9 cellular contexts compared by ENCODE assay signal in the genomic region with DNA sequence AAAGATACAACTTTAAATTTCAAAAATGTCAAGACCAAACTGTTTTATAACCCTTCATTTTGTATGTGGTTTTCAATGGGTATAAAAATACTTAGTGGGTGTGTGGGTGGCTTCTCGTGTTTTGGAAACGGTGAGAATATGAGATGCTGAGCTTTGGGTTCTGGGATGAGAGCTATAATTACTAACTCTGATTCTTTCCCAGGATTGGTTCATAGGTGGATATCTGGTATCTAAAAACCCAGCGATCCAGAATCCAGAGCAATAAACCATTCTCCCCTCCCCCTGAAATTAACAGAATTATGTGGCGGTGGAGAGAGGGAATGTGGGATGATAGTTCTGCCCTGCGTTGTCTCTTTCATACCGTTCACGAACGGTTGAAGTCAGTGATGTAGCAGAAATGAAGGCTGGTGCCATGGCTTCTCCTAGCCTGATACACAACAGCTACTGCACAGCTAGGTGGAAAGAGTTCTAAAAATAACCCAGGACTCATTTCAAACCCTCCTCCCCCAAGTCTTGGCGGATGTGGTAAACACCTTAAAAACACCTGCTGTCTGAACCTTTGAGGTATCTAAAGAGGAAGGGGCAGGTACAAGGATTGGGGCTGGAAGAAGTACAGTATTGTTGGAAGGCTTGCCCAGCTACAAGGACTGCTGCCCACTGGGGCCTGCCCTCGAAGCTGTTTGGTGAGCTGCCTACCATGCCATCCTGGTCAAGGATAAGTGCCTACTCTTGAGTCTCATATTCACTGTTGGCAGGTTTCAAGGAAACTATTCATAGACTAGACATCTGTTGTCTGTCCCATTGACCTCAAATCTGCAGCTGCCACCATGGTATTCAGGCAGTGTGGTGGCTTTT. TPM values are rescaled to one million over a fixed set of nuclear protein-coding genes. Genes with fewer than 3 reads are reported as not detected.
DNase-seq lines count a peak whose midpoint lies in the region; ATAC-seq and TF ChIP-seq lines count a peak whose summit lies in the region.
"Had no signal": no experiment of that assay in that cellular context is flagged by ENCODE, and none has a peak within 500 bp of the region (broad histone marks: within the 10 kb centered on the region; RNA-seq: fewer than 3 reads in every experiment).

No MANE protein-coding gene starts in this region.

- H3K9me2 ChIP-seq in GM23338 (ENCODE audit: insufficient read depth) = no peaks in the 10 kb centered on the region

- peaks cover 0 to 5% (median 0%) of the 10 kb centered on the region in 8 donors for H3K9me3 ChIP-seq in spleen

- ATAC-seq in GM19397 (IDR thresholded peaks at IDR 0.05; ENCODE audit: unreplicated experiment) (peak; percentile 84), HG03442 (IDR thresholded peaks at IDR 0.05; ENCODE audit: unreplicated experiment) (peak; percentile 85), WTC11 (no peak), GM23338 (no peak)
- peak; percentile 84 to 86 for ATAC-seq in activated CD4-positive, CD25-positive, alpha-beta regulatory T cell treated with anti-CD3 and anti-CD28 coated beads, Interleukin-2, amount 50 U/mL, for 24 hours

- H3K79me2 ChIP-seq in GM23338 (replicated peaks; ENCODE audit: insufficient read depth) = peaks cover 41% of the 10 kb centered on the region

- H3K36me3 Mint-ChIP-seq in WTC11 = peaks cover 29% of the 10 kb centered on the region
- H3K36me3 Mint-ChIP-seq in GM23338 (ENCODE audit: low read depth) = peaks cover 48% of the 10 kb centered on the region

- no peaks in the 10 kb centered on the region for H3F3A ChIP-seq in GM23338 (replicated peaks; ENCODE audit: low read depth)

- H3K9me3 Mint-ChIP-seq in WTC11 (peaks cover 14% of the 10 kb centered on the region), GM23338 (peaks cover 11% of the 10 kb centered on the region; the same call in 2 of the 3 replicates)

- H3K4me3 ChIP-seq in AG10803 (ENCODE audit: low read length) = no peak overlapping the region
- no peak overlapping the region for H3K4me3 ChIP-seq in spleen
- no peak overlapping the region for H3K4me3 ChIP-seq in GM23338

- H3K4me2 ChIP-seq in GM23338 = no peak overlapping the region

- no peak for TF ChIP-seq POLR2A in spleen (IDR thresholded peaks at IDR 0.05)

- no peak overlapping the region for H2AFZ ChIP-seq in GM23338

- WGBS in spleen, 5 donors = 60 to 76% (median 66%) methylated on average over 10 of the region's 10 CpGs

- no peak for TF ChIP-seq CTCF in AG10803 (conservative IDR thresholded peaks at IDR 0.05; ENCODE audit: low read length)
- TF ChIP-seq CTCF in spleen (IDR thresholded peaks at IDR 0.05 in 8 of 11, conservative IDR thresholded peaks at IDR 0.05 in 3 of 11) = no peak
- TF ChIP-seq CTCF in WTC11 (IDR thresholded peaks at IDR 0.05) = no peak
- TF ChIP-seq CTCF in GM23338 (conservative IDR thresholded peaks at IDR 0.05; ENCODE audit: low read depth in 2 of 2) = no peak

- intact Hi-C loops in spleen (cut with DNase I; ENCODE audit: low total_unique reads) = no loop called here

- no peaks in the 10 kb centered on the region for H4K20me1 ChIP-seq in GM23338 (replicated peaks; ENCODE audit: insufficient read depth)

- H3K36me3 ChIP-seq in spleen = peaks cover 0 to 30% (median 12%) of the 10 kb centered on the region in 6 donors
- no peaks in the 10 kb centered on the region for H3K36me3 ChIP-seq in GM23338 (ENCODE audit: insufficient read depth)

- CTCF ChIA-PET in WTC11 (lab: Charles Lee) = no interaction called here

- H3K27me3 Mint-ChIP-seq in WTC11 (ENCODE audit: low read depth) (no peaks in the 10 kb centered on the region), GM23338 (ENCODE audit: insufficient read depth, low read depth, poor library complexity) (peaks cover 4% of the 10 kb centered on the region)

- H3K4me1 Mint-ChIP-seq in WTC11 = peaks cover 67% of the 10 kb centered on the region
- H3K4me1 Mint-ChIP-seq in GM23338 = peaks cover 47% of the 10 kb centered on the region

- POLR2A ChIA-PET in WTC11 (lab: Charles Lee) = interaction anchor here (0.6 kb wide), 1 partner anchor 115 kb away, joined by 3 read pairs; no protein-coding TSS in a partner anchor

- H3K4me3 Mint-ChIP-seq in WTC11 = no peak overlapping the region
- H3K4me3 Mint-ChIP-seq in GM23338 = no peak overlapping the region

- H3K27me3 ChIP-seq in spleen (replicated peaks in 1 of 7) = no peaks in the 10 kb centered on the region
- H3K27me3 ChIP-seq in GM23338 (ENCODE audit: insufficient read depth) = no peaks in the 10 kb centered on the region

- peak overlapping the region in 1 of 8 donors; percentile 7 for H3K27ac ChIP-seq in spleen
- H3K27ac ChIP-seq in GM23338 (ENCODE audit: low read depth) = no peak overlapping the region
- H3K27ac ChIP-seq: VCaP had no signal

- DNase-seq in AG10803 (ENCODE audit: low read depth) (peak; percentile 55), germinal center (ENCODE audit: low spot score) (peak; percentile 30), spleen (no peak), WTC11 (ENCODE audit: low spot score) (no peak), GM23338 (ENCODE audit: low spot score) (no peak)

- H3K27ac Mint-ChIP-seq in WTC11 = no peak overlapping the region
- H3K27ac Mint-ChIP-seq in GM23338 = no peak overlapping the region

- H3K4me1 ChIP-seq in spleen = peaks cover 0 to 37% (median 9%) of the 10 kb centered on the region in 6 donors
- H3K4me1 ChIP-seq in GM23338 (ENCODE audit: insufficient read depth) = peaks cover 21% of the 10 kb centered on the region

TF ChIP-seq in WTC11, 78 proteins besides CTCF, POLR2A, EP300 and RAD21 (continues in another document):
- TF ChIP-seq, protein P1, sequence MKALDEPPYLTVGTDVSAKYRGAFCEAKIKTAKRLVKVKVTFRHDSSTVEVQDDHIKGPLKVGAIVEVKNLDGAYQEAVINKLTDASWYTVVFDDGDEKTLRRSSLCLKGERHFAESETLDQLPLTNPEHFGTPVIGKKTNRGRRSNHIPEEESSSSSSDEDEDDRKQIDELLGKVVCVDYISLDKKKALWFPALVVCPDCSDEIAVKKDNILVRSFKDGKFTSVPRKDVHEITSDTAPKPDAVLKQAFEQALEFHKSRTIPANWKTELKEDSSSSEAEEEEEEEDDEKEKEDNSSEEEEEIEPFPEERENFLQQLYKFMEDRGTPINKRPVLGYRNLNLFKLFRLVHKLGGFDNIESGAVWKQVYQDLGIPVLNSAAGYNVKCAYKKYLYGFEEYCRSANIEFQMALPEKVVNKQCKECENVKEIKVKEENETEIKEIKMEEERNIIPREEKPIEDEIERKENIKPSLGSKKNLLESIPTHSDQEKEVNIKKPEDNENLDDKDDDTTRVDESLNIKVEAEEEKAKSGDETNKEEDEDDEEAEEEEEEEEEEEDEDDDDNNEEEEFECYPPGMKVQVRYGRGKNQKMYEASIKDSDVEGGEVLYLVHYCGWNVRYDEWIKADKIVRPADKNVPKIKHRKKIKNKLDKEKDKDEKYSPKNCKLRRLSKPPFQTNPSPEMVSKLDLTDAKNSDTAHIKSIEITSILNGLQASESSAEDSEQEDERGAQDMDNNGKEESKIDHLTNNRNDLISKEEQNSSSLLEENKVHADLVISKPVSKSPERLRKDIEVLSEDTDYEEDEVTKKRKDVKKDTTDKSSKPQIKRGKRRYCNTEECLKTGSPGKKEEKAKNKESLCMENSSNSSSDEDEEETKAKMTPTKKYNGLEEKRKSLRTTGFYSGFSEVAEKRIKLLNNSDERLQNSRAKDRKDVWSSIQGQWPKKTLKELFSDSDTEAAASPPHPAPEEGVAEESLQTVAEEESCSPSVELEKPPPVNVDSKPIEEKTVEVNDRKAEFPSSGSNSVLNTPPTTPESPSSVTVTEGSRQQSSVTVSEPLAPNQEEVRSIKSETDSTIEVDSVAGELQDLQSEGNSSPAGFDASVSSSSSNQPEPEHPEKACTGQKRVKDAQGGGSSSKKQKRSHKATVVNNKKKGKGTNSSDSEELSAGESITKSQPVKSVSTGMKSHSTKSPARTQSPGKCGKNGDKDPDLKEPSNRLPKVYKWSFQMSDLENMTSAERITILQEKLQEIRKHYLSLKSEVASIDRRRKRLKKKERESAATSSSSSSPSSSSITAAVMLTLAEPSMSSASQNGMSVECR (CRISPR knock-in tag; IDR thresholded peaks at IDR 0.05; ENCODE audit: borderline replicate concordance) = no peak
- TF ChIP-seq TEAD4 (CRISPR knock-in tag; IDR thresholded peaks at IDR 0.05) = no peak

TF ChIP-seq in GM23338, 12 proteins besides CTCF, POLR2A, EP300 and RAD21 (continues in another document):
- TF ChIP-seq STAT1 (IDR thresholded peaks at IDR 0.05; ENCODE audit: unreplicated experiment) (no peak), EZH2phosphoT487 (IDR thresholded peaks at IDR 0.05; ENCODE audit: unreplicated experiment) (no peak)
- TF ChIP-seq, protein P2, sequence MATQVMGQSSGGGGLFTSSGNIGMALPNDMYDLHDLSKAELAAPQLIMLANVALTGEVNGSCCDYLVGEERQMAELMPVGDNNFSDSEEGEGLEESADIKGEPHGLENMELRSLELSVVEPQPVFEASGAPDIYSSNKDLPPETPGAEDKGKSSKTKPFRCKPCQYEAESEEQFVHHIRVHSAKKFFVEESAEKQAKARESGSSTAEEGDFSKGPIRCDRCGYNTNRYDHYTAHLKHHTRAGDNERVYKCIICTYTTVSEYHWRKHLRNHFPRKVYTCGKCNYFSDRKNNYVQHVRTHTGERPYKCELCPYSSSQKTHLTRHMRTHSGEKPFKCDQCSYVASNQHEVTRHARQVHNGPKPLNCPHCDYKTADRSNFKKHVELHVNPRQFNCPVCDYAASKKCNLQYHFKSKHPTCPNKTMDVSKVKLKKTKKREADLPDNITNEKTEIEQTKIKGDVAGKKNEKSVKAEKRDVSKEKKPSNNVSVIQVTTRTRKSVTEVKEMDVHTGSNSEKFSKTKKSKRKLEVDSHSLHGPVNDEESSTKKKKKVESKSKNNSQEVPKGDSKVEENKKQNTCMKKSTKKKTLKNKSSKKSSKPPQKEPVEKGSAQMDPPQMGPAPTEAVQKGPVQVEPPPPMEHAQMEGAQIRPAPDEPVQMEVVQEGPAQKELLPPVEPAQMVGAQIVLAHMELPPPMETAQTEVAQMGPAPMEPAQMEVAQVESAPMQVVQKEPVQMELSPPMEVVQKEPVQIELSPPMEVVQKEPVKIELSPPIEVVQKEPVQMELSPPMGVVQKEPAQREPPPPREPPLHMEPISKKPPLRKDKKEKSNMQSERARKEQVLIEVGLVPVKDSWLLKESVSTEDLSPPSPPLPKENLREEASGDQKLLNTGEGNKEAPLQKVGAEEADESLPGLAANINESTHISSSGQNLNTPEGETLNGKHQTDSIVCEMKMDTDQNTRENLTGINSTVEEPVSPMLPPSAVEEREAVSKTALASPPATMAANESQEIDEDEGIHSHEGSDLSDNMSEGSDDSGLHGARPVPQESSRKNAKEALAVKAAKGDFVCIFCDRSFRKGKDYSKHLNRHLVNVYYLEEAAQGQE (IDR thresholded peaks at IDR 0.05; ENCODE audit: unreplicated experiment) = no peak

RNA-seq across cellular contexts. Expression of gene SEPTIN11, which starts 44.5 kb away (rescaled TPM):
- total RNA-seq in spleen (10 to 100 TPM; 40.7 to 91.9 (median 57.2) TPM), WTC11 (2021) (99.8 to 125 TPM (median 103 TPM) in 3 replicates)
- polyA plus RNA-seq in spleen (10 to 100 TPM in 2 of 3 donors, 1 to 10 TPM in 1; 9.7 to 15.6 (median 10.5) TPM), GM23338 (2016; fragmentation: Nextera tagmentation; extraction: Ambion mirVana) (57.3 and 80.0 TPM in 2 replicates)
- 72.0 and 81.6 TPM in 2 replicates for total RNA-seq in GM23338 (2014; rRNA removed; shearing (Covaris generic))

Comparison
In these comparisons a context has a peak if more than half of its experiments do, and no peak if none do; other contexts are left out.
1. DNase-seq: peak in AG10803 (single experiment) and germinal center (single experiment); none in spleen (single experiment), WTC11 (single experiment) and GM23338 (single experiment).
2. ATAC-seq: peak in GM19397 (single experiment), HG03442 (single experiment) and activated CD4-positive, CD25-positive, alpha-beta regulatory T cell treated with anti-CD3 and anti-CD28 coated beads, Interleukin-2, amount 50 U/mL, for 24 hours (2 of 2); none in WTC11 (single experiment) and GM23338 (single experiment).